ENCODE assay signal across 8 cellular contexts in the genomic region with DNA sequence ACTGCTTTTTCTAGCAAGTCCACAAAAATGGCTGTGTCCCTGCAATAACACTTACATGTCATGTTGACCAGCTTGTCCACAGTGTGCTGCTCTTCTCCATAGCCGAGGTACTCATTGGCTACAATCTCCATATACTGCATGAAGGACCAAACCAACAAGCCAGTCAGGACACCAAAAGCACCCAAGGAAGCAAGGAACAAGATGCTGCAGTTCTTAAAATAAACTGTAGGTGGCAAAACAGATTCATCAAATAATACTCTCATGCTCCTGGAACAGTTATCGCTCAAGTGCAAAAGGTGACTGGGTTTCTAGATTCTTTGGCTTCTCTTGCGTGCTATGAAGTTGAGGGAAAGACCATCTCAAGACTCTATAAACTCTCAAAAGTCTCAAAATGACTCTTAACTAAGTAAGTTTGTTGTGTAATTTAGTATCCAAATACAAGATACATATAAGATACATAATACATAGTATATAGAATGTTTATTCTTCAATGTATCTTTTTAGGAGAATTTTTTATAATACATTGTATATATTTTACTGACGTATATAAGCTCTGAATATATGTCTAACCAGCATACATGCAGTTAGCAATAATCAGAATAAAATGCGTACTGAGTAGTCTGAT. TPM values are rescaled to one million over a fixed set of nuclear protein-coding genes. Genes with fewer than 3 reads are reported as not detected.
DNase-seq lines count a peak whose midpoint lies in the region; ATAC-seq and TF ChIP-seq lines count a peak whose summit lies in the region.

No MANE protein-coding gene starts in this region.

- in situ Hi-C loops in GM13977 (cut with MboI; ENCODE audit: low pct_unique_long_range_greater_than_20kb, low sequenced_read_pairs, unreplicated experiment) = loop anchor here (10.0 kb wide), 1 partner anchor 363 kb away; no protein-coding TSS in a partner anchor

- DNase-seq in GM13977 (ENCODE audit: low spot score) (peak; percentile 61), NB4 (ENCODE audit: low read depth) (peak; percentile 67), SW480 (ENCODE audit: low spot score) (peak; percentile 70), fibroblast of the aortic adventitia (ENCODE audit: low read depth) (peak; percentile 81), non-pigmented ciliary epithelial cell (ENCODE audit: low read depth) (peak; percentile 65)
- DNase-seq in activated T-cell treated with anti-CD3 and anti-CD28 coated beads, Interleukin-2, amount 50 U/mL, for 1 hour = no peak

- peak; percentile 79 for TF ChIP-seq CTCF in C4-2B (conservative IDR thresholded peaks at IDR 0.05)
- TF ChIP-seq CTCF in GM13977 (IDR thresholded peaks at IDR 0.05; ENCODE audit: extremely low read depth, insufficient read depth, missing control alignments) = peak; percentile 72
- peak; percentile 53 for TF ChIP-seq CTCF in NB4 (IDR thresholded peaks at IDR 0.05; ENCODE audit: low read depth, low read length)
- peak; percentile 76 for TF ChIP-seq CTCF in fibroblast of the aortic adventitia (IDR thresholded peaks at IDR 0.05; ENCODE audit: insufficient read depth, low read length)

- H3K4me3 ChIP-seq in NB4 (ENCODE audit: low read depth, low read length) (no peak overlapping the region), fibroblast of the aortic adventitia (ENCODE audit: low read depth, low read length) (no peak overlapping the region)

- H3K27ac ChIP-seq in C4-2B = no peak overlapping the region

- TF ChIP-seq POLR2A in NB4 (IDR thresholded peaks at IDR 0.05; ENCODE audit: extremely low read depth, insufficient read length) = no peak

- ATAC-seq in HG02642 (IDR thresholded peaks at IDR 0.05; ENCODE audit: poor library complexity, unreplicated experiment) = peak; percentile 94

RNA-seq across cellular contexts. Expression of gene NEK10, which starts 57.0 kb away (rescaled TPM):
- total RNA-seq in fibroblast of the aortic adventitia (ENCODE audit: low replicate concordance) = 13.1 and 27.1 TPM in 2 replicates
